ENCODE assay signal across 16 cellular contexts in the genomic region with DNA sequence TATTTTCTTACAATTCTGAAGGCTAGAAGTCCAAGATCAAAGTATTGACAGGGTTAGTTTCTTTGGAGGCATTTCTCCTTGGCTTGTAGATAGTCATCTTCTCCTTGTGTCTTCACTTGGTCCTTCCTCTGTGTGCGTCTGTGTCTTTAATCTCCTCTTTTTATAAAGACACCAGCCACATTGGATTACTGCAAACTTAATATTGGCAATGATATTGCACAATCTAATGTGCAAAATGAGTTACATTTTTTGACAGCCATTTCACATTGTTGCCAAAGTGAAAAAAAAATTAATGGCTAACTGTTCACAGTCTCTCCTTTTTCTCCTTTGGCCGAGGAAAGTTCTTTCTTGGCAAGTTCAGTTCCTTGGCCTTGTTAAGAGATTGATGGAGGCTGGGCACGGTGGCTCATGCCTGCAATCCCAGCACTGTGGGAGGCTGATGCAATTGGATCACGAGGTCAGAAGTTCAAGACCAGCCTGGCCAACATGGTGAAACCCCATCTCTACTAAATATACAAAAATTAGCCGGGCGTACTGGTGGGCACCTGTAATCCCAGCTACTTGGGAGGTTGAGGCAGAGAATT.
"Had no signal": no experiment of that assay in that cellular context is flagged by ENCODE, and none has a peak within 500 bp of the region (broad histone marks: within the 10 kb centered on the region; RNA-seq: fewer than 3 reads in every experiment).

No MANE protein-coding gene starts in this region.

- H3K4me1 ChIP-seq: tibial nerve had no signal

- FAIRE-seq: bronchial epithelial cell, kidney, urothelium cell line had no signal

- H3K4me3 ChIP-seq: coronary artery, lung, tibial nerve had no signal

- DNase-seq: activated naive CD4-positive, alpha-beta T cell; activated T-cell treated with anti-CD3 and anti-CD28 coated beads, Interleukin-2, amount 50 U/mL, for 1 hour; cerebellar nuclear complex; esophagus squamous epithelium; foreskin fibroblast; kidney; naive B cell; nucleus accumbens; stimulated activated CD4-positive, alpha-beta T cell treated with anti-CD3 and anti-CD28 coated beads, Interleukin-4, amount 100 ng/mL, for 4 hours; T-helper 9 cell had no signal

- H3K27ac ChIP-seq: tibial nerve had no signal

- H3K27me3 ChIP-seq: esophagus squamous epithelium, tibial nerve had no signal

- ATAC-seq: WTC11 had no signal

- H3K36me3 ChIP-seq: esophagus squamous epithelium, tibial nerve had no signal
